8 cellular contexts compared by ENCODE assay signal in genomic region chr2:96788393-96789244, GRCh38. TPM values are rescaled to one million over a fixed set of nuclear protein-coding genes. Genes with fewer than 3 reads are reported as not detected.
DNase-seq lines count a peak whose midpoint lies in the region; ATAC-seq lines count a peak whose summit lies in the region.

No MANE protein-coding gene starts in this region.

- intact Hi-C loops in posterior cingulate gyrus (cut with DNase I) = no loop called here

- no peak overlapping the region for H4K91ac ChIP-seq in trophoblast cell (ENCODE audit: low read depth, low read length)

- H3K27me3 ChIP-seq in trophoblast cell (ENCODE audit: insufficient read depth, low read length) = no peaks in the 10 kb centered on the region

- H2AK5ac ChIP-seq in trophoblast cell (ENCODE audit: low read length) = no peak overlapping the region

- no peaks in the 10 kb centered on the region for H3K9me3 ChIP-seq in T-helper 17 cell (ENCODE audit: control insufficient read depth, low read length, poor library complexity, severe bottlenecking)
- H3K9me3 ChIP-seq in trophoblast cell (ENCODE audit: insufficient read depth, low read depth, low read length) = no peaks in the 10 kb centered on the region

- no peak overlapping the region for H3K18ac ChIP-seq in trophoblast cell (ENCODE audit: low read length)

- no peak overlapping the region for H3K23ac ChIP-seq in trophoblast cell (ENCODE audit: low read length)

- no peak overlapping the region for H3K27ac ChIP-seq in trophoblast cell (ENCODE audit: low read depth, low read length)

- no peaks in the 10 kb centered on the region for H3K79me1 ChIP-seq in trophoblast cell (ENCODE audit: low read length)

- H3K9ac ChIP-seq in trophoblast cell (ENCODE audit: low read length) = no peak overlapping the region

- WGBS in trophoblast cell (ENCODE audit: extremely low coverage, insufficient coverage, insufficient read length) = no CpG with 5 or more reads among the region's 17 CpGs

- H3K79me2 ChIP-seq in trophoblast cell (ENCODE audit: control insufficient read depth, insufficient read depth, low read length, poor library complexity) = no peaks in the 10 kb centered on the region

- H3K36me3 Mint-ChIP-seq in T-helper 17 cell (ENCODE audit: low read depth) = no peaks in the 10 kb centered on the region
- no peaks in the 10 kb centered on the region for H3K36me3 Mint-ChIP-seq in activated T-cell treated with anti-CD3 and anti-CD28 coated beads, Interleukin-2, amount 50 U/mL, for 72 hours (ENCODE audit: insufficient read depth in 2 of 2)

- H3K9me3 Mint-ChIP-seq in activated T-cell treated with anti-CD3 and anti-CD28 coated beads, Interleukin-2, amount 50 U/mL, for 72 hours = no peaks in the 10 kb centered on the region

- H3K4me1 Mint-ChIP-seq in T-helper 17 cell = peaks cover 11% of the 10 kb centered on the region
- H3K4me1 Mint-ChIP-seq in activated T-cell treated with anti-CD3 and anti-CD28 coated beads, Interleukin-2, amount 50 U/mL, for 72 hours (ENCODE audit: low read depth) = peaks cover 10% of the 10 kb centered on the region

- no peak overlapping the region for H2BK5ac ChIP-seq in trophoblast cell (ENCODE audit: low read depth, low read length, poor library complexity)

- no peaks in the 10 kb centered on the region for H3K4me1 ChIP-seq in trophoblast cell (ENCODE audit: control insufficient read depth in 1 of 2, insufficient read depth in 2 of 2, low read length in 2 of 2)

- H2BK120ac ChIP-seq in trophoblast cell (ENCODE audit: insufficient read depth, low read length, poor library complexity) = no peak overlapping the region

- peak overlapping the region; percentile 29 for H3K27ac Mint-ChIP-seq in T-helper 17 cell
- no peak overlapping the region for H3K27ac Mint-ChIP-seq in activated T-cell treated with anti-CD3 and anti-CD28 coated beads, Interleukin-2, amount 50 U/mL, for 72 hours

- no peak overlapping the region for H3K4me3 Mint-ChIP-seq in T-helper 17 cell
- H3K4me3 Mint-ChIP-seq in activated T-cell treated with anti-CD3 and anti-CD28 coated beads, Interleukin-2, amount 50 U/mL, for 72 hours = no peak overlapping the region

- no peaks in the 10 kb centered on the region for H3K36me3 ChIP-seq in trophoblast cell (ENCODE audit: control insufficient read depth in 1 of 2, insufficient read depth in 2 of 2, low read length in 2 of 2)

- no peaks in the 10 kb centered on the region for H3K27me3 Mint-ChIP-seq in T-helper 17 cell
- H3K27me3 Mint-ChIP-seq in activated T-cell treated with anti-CD3 and anti-CD28 coated beads, Interleukin-2, amount 50 U/mL, for 72 hours (ENCODE audit: low read depth) = no peaks in the 10 kb centered on the region

- no peak overlapping the region for H3K4me2 ChIP-seq in trophoblast cell (ENCODE audit: low read length)

- no peak for ATAC-seq in T-helper 17 cell
- no peak for ATAC-seq in activated T-cell treated with anti-CD3 and anti-CD28 coated beads, Interleukin-2, amount 50 U/mL, for 72 hours (replicated peaks in 1 of 2)

- H3K4me3 ChIP-seq in trophoblast cell (ENCODE audit: low read depth, low read length) = no peak overlapping the region

- H4K8ac ChIP-seq in trophoblast cell (ENCODE audit: low read depth, low read length) = no peak overlapping the region

- H3K4ac ChIP-seq in trophoblast cell (ENCODE audit: low read depth, low read length) = no peak overlapping the region

- no peak overlapping the region for H3K14ac ChIP-seq in trophoblast cell (ENCODE audit: low read length)

- H2BK12ac ChIP-seq in trophoblast cell (ENCODE audit: low read length) = no peak overlapping the region

- no peak overlapping the region for H4K12ac ChIP-seq in trophoblast cell (ENCODE audit: low read depth, low read length)

- DNase-seq in ELF-1 (ENCODE audit: low read depth, low spot score) (peak; percentile 55), T-helper 17 cell (no peak), globus pallidus (ENCODE audit: low spot score) (peak; percentile 60), posterior cingulate gyrus (peak in 7 of 10 donors; percentile 22 to 88 (median 47)), NCI-H526 treated with DMSO at 0.1 percent for 48 hours (lab: John Stamatoyannopoulos, UW) (no peak), trophoblast cell (no peak)
- DNase-seq in activated naive CD4-positive, alpha-beta T cell treated with Interleukin-2 at 50 U/mL for 16 hours = no peak
- DNase-seq in activated T-cell treated with anti-CD3 and anti-CD28 coated beads, Interleukin-2, amount 50 U/mL, for 72 hours = no peak

- H2AFZ ChIP-seq in trophoblast cell (ENCODE audit: insufficient read depth, low read length, poor library complexity) = no peak overlapping the region

RNA-seq across cellular contexts. Expression of gene CNNM3, which starts 27.4 kb away (rescaled TPM):
- total RNA-seq in T-helper 17 cell = 10 to 100 TPM; 30.8 to 39.5 TPM
- 13.3 and 13.9 TPM in 2 replicates for polyA plus RNA-seq in trophoblast cell (2013)
- 10 to 100 TPM; 20.7 to 27.9 TPM for total RNA-seq in activated T-cell treated with anti-CD3 and anti-CD28 coated beads, Interleukin-2, amount 50 U/mL, for 72 hours

RNA-seq across cellular contexts. Expression of gene CNNM4, which starts 27.9 kb away (rescaled TPM):
- 1 to 10 TPM; 6.4 to 8.1 TPM for total RNA-seq in T-helper 17 cell
- 43.0 and 44.4 TPM in 2 replicates for polyA plus RNA-seq in trophoblast cell (2013)
- total RNA-seq in activated T-cell treated with anti-CD3 and anti-CD28 coated beads, Interleukin-2, amount 50 U/mL, for 72 hours = 1 to 10 TPM; 9.1 to 9.5 TPM

RNA-seq across cellular contexts. Expression of gene LMAN2L, which starts 48.8 kb away (rescaled TPM):
- total RNA-seq in T-helper 17 cell = 1 to 10 TPM; 3.6 to 7.1 TPM
- polyA plus RNA-seq in trophoblast cell (2013) = 14.0 and 14.6 TPM in 2 replicates
- 1 to 10 TPM; 7.8 to 8.0 TPM for total RNA-seq in activated T-cell treated with anti-CD3 and anti-CD28 coated beads, Interleukin-2, amount 50 U/mL, for 72 hours

RNA-seq across cellular contexts. Expression of gene ANKRD23, which starts 55.2 kb away (rescaled TPM):
- total RNA-seq in T-helper 17 cell = 10 to 100 TPM in 1 of 2 donors, 1 to 10 TPM in 1; 7.6 to 11.2 TPM
- 4.5 and 4.7 TPM in 2 replicates for polyA plus RNA-seq in trophoblast cell (2013)
- total RNA-seq in activated T-cell treated with anti-CD3 and anti-CD28 coated beads, Interleukin-2, amount 50 U/mL, for 72 hours = 1 to 10 TPM; 4.4 to 5.7 TPM

Comparison
In these comparisons a context has a peak if more than half of its experiments do, and no peak if none do; other contexts are left out.
1. DNase-seq: peak in ELF-1 (single experiment), globus pallidus (single experiment) and posterior cingulate gyrus (7 of 10); none in T-helper 17 cell (0 of 3), NCI-H526 treated with DMSO at 0.1 percent for 48 hours (single experiment), activated naive CD4-positive, alpha-beta T cell treated with Interleukin-2 at 50 U/mL for 16 hours (single experiment), trophoblast cell (0 of 2) and activated T-cell treated with anti-CD3 and anti-CD28 coated beads, Interleukin-2, amount 50 U/mL, for 72 hours (0 of 2).